Comparison of ENCODE assay signal across 20 cellular contexts in genomic region chr1:194717334-194717733, GRCh38.
A peak's percentile ranks its signal among the peaks of the same experiment; 100 is the strongest.
DNase-seq lines count a peak whose midpoint lies in the region; ATAC-seq and TF ChIP-seq lines count a peak whose summit lies in the region.
"Had no signal": no experiment of that assay in that cellular context is flagged by ENCODE, and none has a peak within 500 bp of the region (broad histone marks: within the 10 kb centered on the region; RNA-seq: fewer than 3 reads in every experiment).

No MANE protein-coding gene starts in this region.

- H3K4me1 ChIP-seq in left ventricle myocardium inferior: no peaks in the 10 kb centered on the region
- H3K4me1 ChIP-seq in OCI-LY1 (ENCODE audit: insufficient read depth, low read length, severe bottlenecking): no peaks in the 10 kb centered on the region
- H3K4me1 ChIP-seq: A549, BE2C had no signal

- peak overlapping the region; percentile 80; the same call in 1 of the 2 replicates for H2AFZ ChIP-seq in OCI-LY1 (ENCODE audit: low read length)
- H2AFZ ChIP-seq: GM23338 had no signal

- H3K4me3 ChIP-seq in left ventricle myocardium inferior: no peak overlapping the region
- H3K4me3 ChIP-seq in OCI-LY1 (ENCODE audit: low read depth, low read length, poor library complexity, severe bottlenecking): no peak overlapping the region
- H3K4me3 ChIP-seq: A549; BLaER1 treated with 17β-estradiol and CSF1 and Interleukin-3, amounts not matched to agents 10 nM and 100 nM; GM23338 had no signal

- intact Hi-C loops in Right ventricle myocardium superior (cut with DNase I): no loop called here
- intact Hi-C loops in left ventricle myocardium inferior (cut with micrococcal nuclease): no loop called here

- no peaks in the 10 kb centered on the region for H3K27me3 ChIP-seq in left ventricle myocardium inferior (ENCODE audit: low read depth)
- no peaks in the 10 kb centered on the region for H3K27me3 ChIP-seq in OCI-LY1 (ENCODE audit: insufficient read depth, low read length)
- H3K27me3 ChIP-seq: BE2C; BLaER1 treated with 17β-estradiol and CSF1 and Interleukin-3, amounts not matched to agents 10 nM and 100 nM had no signal

- H3K36me3 ChIP-seq in left ventricle myocardium inferior (no peaks in the 10 kb centered on the region), OCI-LY1 (ENCODE audit: insufficient read depth, low read length) (no peaks in the 10 kb centered on the region)
- H3K36me3 ChIP-seq: BE2C; BLaER1 treated with 17β-estradiol and CSF1 and Interleukin-3, amounts not matched to agents 10 nM and 100 nM had no signal

- no peaks in the 10 kb centered on the region for H3K79me2 ChIP-seq in OCI-LY1 (ENCODE audit: insufficient read depth, low read length)

- no peaks in the 10 kb centered on the region for H4K20me1 ChIP-seq in OCI-LY1 (ENCODE audit: insufficient read depth, low read length)
- H4K20me1 ChIP-seq: BLaER1 treated with 17β-estradiol and CSF1 and Interleukin-3, amounts not matched to agents 10 nM and 100 nM had no signal

- peak; percentile 77 for ATAC-seq in Right ventricle myocardium superior (ENCODE audit: poor library complexity)
- ATAC-seq: A549, GM23338, HCT116 had no signal

- H3K9me3 ChIP-seq in left ventricle myocardium inferior (replicated peaks) (peaks cover 6% of the 10 kb centered on the region), OCI-LY1 (ENCODE audit: low read length) (no peaks in the 10 kb centered on the region)
- H3K9me3 ChIP-seq: A549; BE2C; BLaER1 treated with 17β-estradiol and CSF1 and Interleukin-3, amounts not matched to agents 10 nM and 100 nM had no signal

- no peaks in the 10 kb centered on the region for H3K9me2 ChIP-seq in OCI-LY1 (ENCODE audit: low read depth, low read length)

- H3K4me2 ChIP-seq in OCI-LY1 (ENCODE audit: low read length): no peak overlapping the region
- H3K4me2 ChIP-seq: A549; BLaER1 treated with 17β-estradiol and CSF1 and Interleukin-3, amounts not matched to agents 10 nM and 100 nM; GM23338 had no signal

- TF ChIP-seq CTCF in left ventricle myocardium inferior (IDR thresholded peaks at IDR 0.05; ENCODE audit: borderline replicate concordance) (no peak), OCI-LY1 (IDR thresholded peaks at IDR 0.05; ENCODE audit: low read length) (no peak)

- H3K27ac ChIP-seq in left ventricle myocardium inferior (replicated peaks) (no peak overlapping the region), OCI-LY1 (ENCODE audit: low read depth, low read length, poor library complexity, severe bottlenecking) (no peak overlapping the region)
- H3K27ac ChIP-seq: A549; BLaER1 treated with 17β-estradiol and CSF1 and Interleukin-3, amounts not matched to agents 10 nM and 100 nM had no signal

- DNase-seq in Right ventricle myocardium superior (no peak), left ventricle myocardium inferior (no peak), myocyte (ENCODE audit: low read depth) (peak; percentile 11)
- DNase-seq in stimulated activated CD4-positive, alpha-beta T cell treated with anti-CD3 and anti-CD28 coated beads, Interleukin-12 subunit alpha, Interleukin-12 subunit beta, amount 100 ng/mL, for 4 hours: no peak
- DNase-seq in stimulated activated CD4-positive, alpha-beta T cell treated with anti-CD3 and anti-CD28 coated beads, Interleukin-4, amount 100 ng/mL, for 1 hour: no peak
- DNase-seq: 8988T; ACHN; AML-193; BE2C; CD4-positive, alpha-beta T cell; CD8-positive, alpha-beta memory T cell; DMS 273 treated with DMSO at 0.1 percent for 48 hours; DMS79; GF-D8; H9 had no signal

- H3F3A ChIP-seq in OCI-LY1 (ENCODE audit: insufficient read depth, low read length): no peaks in the 10 kb centered on the region

- H3K9ac ChIP-seq in OCI-LY1 (ENCODE audit: low read length): no peak overlapping the region
- H3K9ac ChIP-seq: BLaER1 treated with 17β-estradiol and CSF1 and Interleukin-3, amounts not matched to agents 10 nM and 100 nM had no signal
